Comparison of ENCODE assay signal across 14 cellular contexts in genomic region chr19:12846613-12847012, GRCh38. TPM values are rescaled to one million over a fixed set of nuclear protein-coding genes. Genes with fewer than 3 reads are reported as not detected.
"Had no signal": no experiment of that assay in that cellular context is flagged by ENCODE, and none has a peak within 500 bp of the region (broad histone marks: within the 10 kb centered on the region; RNA-seq: fewer than 3 reads in every experiment).

No MANE protein-coding gene starts in this region.

RNA-seq across cellular contexts. Expression of gene RTBDN, which starts 12.2 kb away (rescaled TPM):
- total RNA-seq: activated B cell treated with CpG ODN at 0.5 μM for 24 hours; activated CD4-positive, alpha-beta memory T cell treated with anti-CD3 and anti-CD28 coated beads for 36 hours; activated CD4-positive, alpha-beta T cell treated with anti-CD3 and anti-CD28 coated beads, Interleukin-2, amount 10 ng/mL, durations not matched to agents 24 days and 14 days; activated CD8-positive, alpha-beta memory T cell treated with anti-CD3 and anti-CD28 coated beads, Interleukin-2, amount 10 ng/mL, durations not matched to agents 7 days and 5 days; activated CD8-positive, alpha-beta T cell treated with anti-CD3 and anti-CD28 coated beads, Interleukin-2, amount 10 ng/mL, durations not matched to agents 7 days and 5 days; activated naive CD4-positive, alpha-beta T cell treated with anti-CD3 and anti-CD28 coated beads for 36 hours; activated naive CD4-positive, alpha-beta T cell treated with anti-CD3 and anti-CD28 coated beads, Interleukin-2, amount 50 U/mL, for 72 hours; activated naive CD8-positive, alpha-beta T cell treated with anti-CD3 and anti-CD28 coated beads for 36 hours; ascending aorta; bronchial epithelial cell; cardiac muscle cell; chondrocyte; T-cell; T-helper 1 cell treated with Interleukin-12 subunit alpha and Interleukin-12 subunit beta and Interleukin-4 antibody, amounts not matched to agents 30 ng/mL and 1 ng/mL, for 36 hours had no signal

RNA-seq across cellular contexts. Expression of gene KLF1, which starts 40.4 kb away (rescaled TPM):
- total RNA-seq: activated B cell treated with CpG ODN at 0.5 μM for 24 hours, ascending aorta, bronchial epithelial cell, chondrocyte had no signal
